Comparison of ENCODE assay signal across 20 cellular contexts in the genomic region with DNA sequence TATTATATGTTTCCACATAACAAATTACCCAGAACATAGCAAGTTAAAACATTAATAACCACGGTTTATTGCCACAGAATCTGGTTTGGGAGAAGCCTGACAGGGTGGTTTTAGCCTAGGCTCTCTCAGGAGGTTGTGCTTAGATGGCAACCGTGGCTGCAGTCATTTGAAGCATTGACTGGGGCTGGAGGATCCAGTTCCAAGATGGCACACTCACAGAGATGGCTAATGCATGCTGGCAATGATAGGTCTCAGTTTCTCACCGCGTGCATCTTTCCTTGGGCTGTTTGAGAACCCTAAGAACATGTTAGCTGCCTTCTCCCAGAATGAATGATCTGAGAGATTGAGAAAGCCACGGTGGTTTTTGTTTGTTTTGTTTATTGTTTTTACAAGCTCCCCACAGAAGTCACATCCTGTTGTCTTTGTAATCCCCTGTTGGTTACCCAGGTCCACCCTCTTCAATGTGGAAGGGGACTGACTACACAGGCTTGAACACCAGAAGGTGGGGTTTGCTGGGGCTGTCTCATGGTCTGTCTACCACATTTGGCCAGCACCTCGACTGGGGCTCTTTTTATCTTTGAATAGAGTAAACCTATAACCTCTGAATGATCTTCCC. TPM values are rescaled to one million over a fixed set of nuclear protein-coding genes. Genes with fewer than 3 reads are reported as not detected.
DNase-seq lines count a peak whose midpoint lies in the region; ATAC-seq, FAIRE-seq and TF ChIP-seq lines count a peak whose summit lies in the region.
"Had no signal": no experiment of that assay in that cellular context is flagged by ENCODE, and none has a peak within 500 bp of the region (broad histone marks: within the 10 kb centered on the region; RNA-seq: fewer than 3 reads in every experiment).

No MANE protein-coding gene starts in this region.

- H2BK15ac ChIP-seq in H1 (ENCODE audit: low read length) = no peak overlapping the region

- H3K4me3 ChIP-seq in BE2C (ENCODE audit: low read depth, low read length) (no peak overlapping the region; the same call in 1 of the 2 replicates), H1 (ENCODE audit: extremely low read depth in 1 of 4, insufficient read depth in 2 of 4, low read depth in 3 of 4, low read length in 4 of 4) (no peak overlapping the region)
- H3K4me3 ChIP-seq: BLaER1 treated with 17β-estradiol and CSF1 and Interleukin-3, amounts not matched to agents 10 nM and 100 nM; Peyer's patch had no signal

- TF ChIP-seq EP300 in H1 (IDR thresholded peaks at IDR 0.05; ENCODE audit: borderline replicate concordance in 1 of 2, low read depth in 2 of 2, low read length in 2 of 2) = no peak

- POLR2A ChIA-PET in H1 (lab: Charles Lee; ENCODE audit: partially characterized antibody) = no interaction called here

- 77% methylated on average over 6 of the region's 6 CpGs; no CpG with 5 or more reads in 1 of the 2 experiments for WGBS in H1 (ENCODE audit: extremely low coverage in 1 of 2, insufficient coverage in 1 of 2, insufficient read length in 1 of 2, insufficient replicate concordance in 2 of 2, low coverage in 1 of 2, low lambda C conversion rate in 2 of 2, missing lambda C conversion rate in 1 of 2), 2 experiments

- H2BK12ac ChIP-seq in H1 (ENCODE audit: low read depth, low read length) = no peak overlapping the region

- ATAC-seq in GM19035 (IDR thresholded peaks at IDR 0.05; ENCODE audit: unreplicated experiment) (peak; percentile 63), HG02798 (IDR thresholded peaks at IDR 0.05; ENCODE audit: poor library complexity, unreplicated experiment) (peak; percentile 33), HG02642 (IDR thresholded peaks at IDR 0.05; ENCODE audit: poor library complexity, unreplicated experiment) (no peak)
- ATAC-seq: Right ventricle myocardium inferior had no signal

- FAIRE-seq in H1 (lab: Jason Lieb, UNC) = no peak
- FAIRE-seq: A204.1 had no signal

- in situ Hi-C loops in GM13977 (cut with MboI; ENCODE audit: low pct_unique_long_range_greater_than_20kb, low sequenced_read_pairs, unreplicated experiment) = no loop called here

- no peak overlapping the region for H3K14ac ChIP-seq in H1 (ENCODE audit: insufficient read length)

- H3K27me3 ChIP-seq in BE2C (no peaks in the 10 kb centered on the region), H1 (replicated peaks in 1 of 4; ENCODE audit: control insufficient read depth in 3 of 4, extremely low read depth in 1 of 4, insufficient read depth in 3 of 4, low read length in 3 of 4) (no peaks in the 10 kb centered on the region; a peak in 1 of 7 replicates)
- H3K27me3 ChIP-seq: BLaER1 treated with 17β-estradiol and CSF1 and Interleukin-3, amounts not matched to agents 10 nM and 100 nM; Peyer's patch had no signal

- H3K4ac ChIP-seq in H1 (replicated peaks; ENCODE audit: insufficient read length, low read depth, low read length) = no peak overlapping the region

- H3K56ac ChIP-seq in H1 (replicated peaks; ENCODE audit: insufficient read length, low read depth, low read length) = no peak overlapping the region

- no peak overlapping the region for H3K18ac ChIP-seq in H1 (ENCODE audit: extremely low read depth, low read length)

- no peak for TF ChIP-seq POLR2A in H1 (IDR thresholded peaks at IDR 0.05; ENCODE audit: control extremely low read depth in 1 of 2, low read depth in 2 of 2, low read length in 2 of 2)

- H2AFZ ChIP-seq in H1 (ENCODE audit: low read length) = peak overlapping the region; percentile 54; the same call in 1 of the 2 replicates

- no peak overlapping the region for H4K91ac ChIP-seq in H1 (replicated peaks; ENCODE audit: insufficient read length, low read length)

- no peak overlapping the region for H2AK5ac ChIP-seq in H1 (ENCODE audit: low read depth, low read length)

- H3K9me3 ChIP-seq in BE2C = no peaks in the 10 kb centered on the region
- no peaks in the 10 kb centered on the region for H3K9me3 ChIP-seq in H1 (ENCODE audit: insufficient read depth in 2 of 2, low read depth in 1 of 2, low read length in 1 of 2)
- H3K9me3 ChIP-seq: BLaER1 treated with 17β-estradiol and CSF1 and Interleukin-3, amounts not matched to agents 10 nM and 100 nM; Peyer's patch had no signal

- no peak overlapping the region for H2BK20ac ChIP-seq in H1 (ENCODE audit: low read length)

- no peak overlapping the region for H4K5ac ChIP-seq in H1 (ENCODE audit: insufficient read length, low read depth, low read length)

- no peaks in the 10 kb centered on the region for H3K79me2 ChIP-seq in H1 (ENCODE audit: control insufficient read depth in 1 of 2, insufficient read depth in 2 of 2, low read length in 2 of 2)

- TF ChIP-seq CTCF in BE2C (IDR thresholded peaks at IDR 0.05; ENCODE audit: low read depth, low read length) = no peak
- TF ChIP-seq CTCF in H1 (IDR thresholded peaks at IDR 0.05; ENCODE audit: control extremely low read depth in 1 of 3, insufficient read depth in 1 of 3, low read depth in 1 of 3, low read length in 3 of 3) = no peak
- no peak for TF ChIP-seq CTCF in GM13977 (IDR thresholded peaks at IDR 0.05; ENCODE audit: extremely low read depth, insufficient read depth, missing control alignments)

- H3K23ac ChIP-seq in H1 (ENCODE audit: insufficient read length) = no peak overlapping the region

- H4K20me1 ChIP-seq in H1 (replicated peaks in 1 of 2; ENCODE audit: control insufficient read depth in 1 of 2, insufficient read depth in 2 of 2, low read length in 2 of 2) = no peaks in the 10 kb centered on the region
- H4K20me1 ChIP-seq: BLaER1 treated with 17β-estradiol and CSF1 and Interleukin-3, amounts not matched to agents 10 nM and 100 nM had no signal

- H3K36me3 ChIP-seq in BE2C (no peaks in the 10 kb centered on the region), H1 (ENCODE audit: control insufficient read depth in 2 of 4, insufficient read depth in 4 of 4, low read length in 3 of 4) (no peaks in the 10 kb centered on the region)
- H3K36me3 ChIP-seq: BLaER1 treated with 17β-estradiol and CSF1 and Interleukin-3, amounts not matched to agents 10 nM and 100 nM; Peyer's patch had no signal

- no peak for TF ChIP-seq RAD21 in H1 (IDR thresholded peaks at IDR 0.05 in 1 of 2, conservative IDR thresholded peaks at IDR 0.05 in 1 of 2; ENCODE audit: low read depth in 2 of 2, low read length in 2 of 2)

- H3K23me2 ChIP-seq in H1 (ENCODE audit: low read depth, low read length) = no peaks in the 10 kb centered on the region

- peaks cover 15% of the 10 kb centered on the region for H3K4me1 ChIP-seq in BE2C
- no peaks in the 10 kb centered on the region for H3K4me1 ChIP-seq in H1 (replicated peaks in 1 of 4; ENCODE audit: control insufficient read depth in 3 of 4, insufficient read depth in 4 of 4, low read length in 3 of 4)
- H3K4me1 ChIP-seq: Peyer's patch had no signal

- no peak overlapping the region for H3K27ac ChIP-seq in H1 (ENCODE audit: low read depth, low read length)
- H3K27ac ChIP-seq: BLaER1 treated with 17β-estradiol and CSF1 and Interleukin-3, amounts not matched to agents 10 nM and 100 nM; Peyer's patch had no signal

- H3K9ac ChIP-seq in H1 (replicated peaks in 1 of 4; ENCODE audit: extremely low read depth in 1 of 4, low read depth in 3 of 4, low read length in 3 of 4) = no peak overlapping the region
- H3K9ac ChIP-seq: BLaER1 treated with 17β-estradiol and CSF1 and Interleukin-3, amounts not matched to agents 10 nM and 100 nM had no signal

- no peak overlapping the region for H2BK5ac ChIP-seq in H1 (ENCODE audit: low read depth, low read length)

- H3K79me1 ChIP-seq in H1 (ENCODE audit: low read depth, low read length) = no peaks in the 10 kb centered on the region

- H3K4me2 ChIP-seq in H1 (ENCODE audit: insufficient read depth in 1 of 2, low read depth in 2 of 2, low read length in 2 of 2) = no peak overlapping the region
- H3K4me2 ChIP-seq: BLaER1 treated with 17β-estradiol and CSF1 and Interleukin-3, amounts not matched to agents 10 nM and 100 nM had no signal

- no peak overlapping the region for H4K8ac ChIP-seq in H1 (ENCODE audit: extremely low read depth, insufficient read depth, low read length)

- H2BK120ac ChIP-seq in H1 (replicated peaks; ENCODE audit: low read depth, low read length) = no peak overlapping the region

- DNase-seq in BE2C (peak; percentile 25), H1 (ENCODE audit: low read depth in 1 of 2, low spot score in 2 of 2) (no peak), GM13977 (ENCODE audit: low spot score) (no peak)
- no peak for DNase-seq in effector CD8-positive, alpha-beta T cell (lab: John Stamatoyannopoulos, UW)
- DNase-seq: CD8-positive, alpha-beta memory T cell; GDM1; HCEC 1CT; IMR-90; Karpas-422; MM.1S; NCI-H1105; NCI-H1694; NCI-H510A treated with DMSO at 0.1 percent for 48 hours; Peyer's patch had no signal

- CTCF ChIA-PET in H1 (lab: Charles Lee; ENCODE audit: partially characterized antibody) = interaction anchor here (1.0 to 1.3 kb wide), 2 partner anchors 14 to 83 kb away, joined by 3 to 5 read pairs; no protein-coding TSS in a partner anchor

TF ChIP-seq in H1, 55 proteins besides CTCF, POLR2A, EP300 and RAD21 (continues in another document):
- no peak for TF ChIP-seq KDM1A (IDR thresholded peaks at IDR 0.05; ENCODE audit: borderline replicate concordance, low read length)
- TF ChIP-seq CREB1 (IDR thresholded peaks at IDR 0.05) = no peak
- TF ChIP-seq TCF12 (IDR thresholded peaks at IDR 0.05; ENCODE audit: low read depth, low read length) = no peak
- no peak for TF ChIP-seq JUND (IDR thresholded peaks at IDR 0.05; ENCODE audit: low read length)
- TF ChIP-seq SP2 (IDR thresholded peaks at IDR 0.05; ENCODE audit: low read length) = no peak
- TF ChIP-seq CTBP2 (IDR thresholded peaks at IDR 0.05; ENCODE audit: borderline replicate concordance, insufficient read depth, insufficient read length, low read length) = no peak
- TF ChIP-seq POU5F1 (IDR thresholded peaks at IDR 0.05; ENCODE audit: low read depth, low read length) = no peak
- TF ChIP-seq NRF1 (IDR thresholded peaks at IDR 0.05; ENCODE audit: low read depth, low read length) = no peak
- TF ChIP-seq RXRA (IDR thresholded peaks at IDR 0.05; ENCODE audit: insufficient read depth, low read depth, low read length) = no peak
- no peak for TF ChIP-seq CBX8 (IDR thresholded peaks at IDR 0.05; ENCODE audit: borderline replicate concordance, low read depth, low read length)
- TF ChIP-seq SAP30 (IDR thresholded peaks at IDR 0.05; ENCODE audit: insufficient read depth, insufficient replicate concordance, low read length) = no peak

RNA-seq across cellular contexts. Expression of a gene that starts 36.6 kb away (rescaled TPM):
- polyA plus RNA-seq in BE2C (2012; ENCODE audit: insufficient read depth, insufficient read length, low read depth) = 19.7 TPM
- total RNA-seq in H1 (2021; fragmentation: NEBNext Ultra II Directional; extraction: Animal tissue kit (Norgen Biotek cat#: 25700)) = 21.2 and 22.4 TPM in 2 replicates
- polyA plus RNA-seq in H1 (2011; rRNA removed) = 10.1 and 11.9 TPM in 2 replicates
- polyA plus RNA-seq in H1 (2011; cell fraction: cytosol; rRNA removed) = 11.3 TPM
- polyA plus RNA-seq in H1 (2011; cell fraction: nucleus; rRNA removed) = 30.0 TPM
- polyA plus RNA-seq in H1 (2012, experiment 1 of 2) = 8.6 to 12.0 TPM (median 10.4 TPM) in 4 replicates
- polyA plus RNA-seq in H1 (2012, experiment 2 of 2) = 4.4 TPM
- 6.9 TPM for polyA plus RNA-seq in H1 (2013, experiment 1 of 2)
- 8.4 TPM for polyA plus RNA-seq in H1 (2013, experiment 2 of 2)
- 19.2 and 25.7 TPM in 2 replicates for polyA minus RNA-seq in H1 (2011; rRNA and poly(A)+ RNA removed)
- polyA minus RNA-seq in H1 (2011; cell fraction: cytosol; rRNA and poly(A)+ RNA removed) = 13.7 TPM
- polyA minus RNA-seq in H1 (2011; cell fraction: nucleus; rRNA and poly(A)+ RNA removed) = 29.4 TPM
